28 cellular contexts compared by ENCODE assay signal in genomic region chr9:30630459-30630858, GRCh38.
"Had no signal": no experiment of that assay in that cellular context is flagged by ENCODE, and none has a peak within 500 bp of the region (broad histone marks: within the 10 kb centered on the region; RNA-seq: fewer than 3 reads in every experiment).

No MANE protein-coding gene starts in this region.

- H3K4me3 ChIP-seq: adrenal gland, body of pancreas, colonic mucosa, esophagus squamous epithelium, heart right ventricle, left ventricle myocardium inferior, lung, right lobe of liver, skin epidermis, thoracic aorta had no signal

- H3K4me1 Mint-ChIP-seq: activated naive CD8-positive, alpha-beta T cell treated with anti-CD3 and anti-CD28 coated beads for 36 hours; stimulated activated effector memory CD8-positive, alpha-beta T cell treated with anti-CD3 and anti-CD28 coated beads, Interleukin-12 subunit alpha, Interleukin-12 subunit beta, amount 100 ng/mL, for 72 hours had no signal

- H3K27me3 Mint-ChIP-seq: activated naive CD8-positive, alpha-beta T cell treated with anti-CD3 and anti-CD28 coated beads for 36 hours; stimulated activated naive CD8-positive, alpha-beta T cell treated with anti-CD3 and anti-CD28 coated beads, Interleukin-15, Interleukin-2, amounts not matched to agents 100 ng/mL and 50 ng/mL, for 24 hours had no signal

- ATAC-seq: body of pancreas; heart right ventricle; right lobe of liver; stimulated activated effector memory CD8-positive, alpha-beta T cell treated with anti-CD3 and anti-CD28 coated beads, Interleukin-12 subunit alpha, Interleukin-12 subunit beta, amount 100 ng/mL, for 72 hours had no signal

- H3K36me3 Mint-ChIP-seq: activated naive CD8-positive, alpha-beta T cell treated with anti-CD3 and anti-CD28 coated beads for 36 hours; stimulated activated effector memory CD8-positive, alpha-beta T cell treated with anti-CD3 and anti-CD28 coated beads, Interleukin-12 subunit alpha, Interleukin-12 subunit beta, amount 100 ng/mL, for 72 hours had no signal

- H3K4me1 ChIP-seq: adrenal gland, colonic mucosa, esophagus squamous epithelium, heart right ventricle, left ventricle myocardium inferior had no signal

- H3K27ac Mint-ChIP-seq: activated naive CD8-positive, alpha-beta T cell treated with anti-CD3 and anti-CD28 coated beads for 36 hours; stimulated activated effector memory CD8-positive, alpha-beta T cell treated with anti-CD3 and anti-CD28 coated beads, Interleukin-12 subunit alpha, Interleukin-12 subunit beta, amount 100 ng/mL, for 72 hours; stimulated activated naive CD8-positive, alpha-beta T cell treated with anti-CD3 and anti-CD28 coated beads, Interleukin-15, Interleukin-2, amounts not matched to agents 100 ng/mL and 50 ng/mL, for 24 hours; T-helper 2 cell treated with Interferon-gamma antibody and Interleukin-4, amounts not matched to agents 5 μg/mL and 100 μg/mL, for 36 hours had no signal

- DNase-seq: activated CD4-positive, alpha-beta T cell treated with anti-CD3 and anti-CD28 coated beads for 4 hours; activated CD4-positive, alpha-beta T cell treated with anti-CD3 and anti-CD28 coated beads, Interleukin-2, amount 50 U/mL, for 48 hours; activated CD8-positive, alpha-beta memory T cell treated with anti-CD3 and anti-CD28 coated beads for 24 hours; activated effector memory CD4-positive, alpha-beta T cell treated with Interleukin-2 at 50 U/mL for 16 hours; activated naive CD4-positive, alpha-beta T cell treated with Interleukin-2 at 50 U/mL for 16 hours; activated naive CD8-positive, alpha-beta T cell treated with anti-CD3 and anti-CD28 coated beads for 36 hours; adrenal gland; aorta; body of pancreas; colonic mucosa; effector CD8-positive, alpha-beta T cell; esophagus squamous epithelium; foreskin melanocyte; heart right ventricle; left ventricle myocardium inferior; right lobe of liver; stimulated activated CD4-positive, alpha-beta T cell treated with anti-CD3 and anti-CD28 coated beads, Interleukin-12 subunit alpha, Interleukin-12 subunit beta, amount 100 ng/mL, for 4 hours; stimulated activated CD4-positive, alpha-beta T cell treated with anti-CD3 and anti-CD28 coated beads, Interleukin-4, amount 100 ng/mL, for 1 hour; trophoblast cell had no signal

- H3K4me3 Mint-ChIP-seq: activated naive CD8-positive, alpha-beta T cell treated with anti-CD3 and anti-CD28 coated beads for 36 hours; nephron; stimulated activated effector memory CD8-positive, alpha-beta T cell treated with anti-CD3 and anti-CD28 coated beads, Interleukin-12 subunit alpha, Interleukin-12 subunit beta, amount 100 ng/mL, for 72 hours; stimulated activated naive CD8-positive, alpha-beta T cell treated with anti-CD3 and anti-CD28 coated beads, Interleukin-15, Interleukin-2, amounts not matched to agents 100 ng/mL and 50 ng/mL, for 24 hours; T-helper 2 cell treated with Interferon-gamma antibody and Interleukin-4, amounts not matched to agents 5 μg/mL and 100 μg/mL, for 36 hours had no signal

- H3K9me3 Mint-ChIP-seq: activated naive CD8-positive, alpha-beta T cell treated with anti-CD3 and anti-CD28 coated beads for 36 hours; nephron; stimulated activated naive CD8-positive, alpha-beta T cell treated with anti-CD3 and anti-CD28 coated beads, Interleukin-15, Interleukin-2, amounts not matched to agents 100 ng/mL and 50 ng/mL, for 24 hours; T-helper 2 cell treated with Interferon-gamma antibody and Interleukin-4, amounts not matched to agents 5 μg/mL and 100 μg/mL, for 36 hours had no signal

- H3K27me3 ChIP-seq: adrenal gland, body of pancreas, colonic mucosa, esophagus squamous epithelium, heart right ventricle, neutrophil, right lobe of liver had no signal

- H3K36me3 ChIP-seq: adrenal gland, colonic mucosa, esophagus squamous epithelium, heart right ventricle, left ventricle myocardium inferior, neutrophil, right lobe of liver, thoracic aorta had no signal

- H3K27ac ChIP-seq: adrenal gland, body of pancreas, colonic mucosa, epithelial cell of prostate, esophagus squamous epithelium, heart right ventricle, left ventricle myocardium inferior, neutrophil, right lobe of liver, skin epidermis, thoracic aorta had no signal
